Comparison of ENCODE assay signal across 8 cellular contexts in genomic region chr9:84397151-84397728, GRCh38. TPM values are rescaled to one million over a fixed set of nuclear protein-coding genes. Genes with fewer than 3 reads are reported as not detected.
A peak's percentile ranks its signal among the peaks of the same experiment; 100 is the strongest.
DNase-seq lines count a peak whose midpoint lies in the region; ATAC-seq and TF ChIP-seq lines count a peak whose summit lies in the region.

No MANE protein-coding gene starts in this region.

- H3K4me3 ChIP-seq in AG04450 (ENCODE audit: low read depth, low read length): no peak overlapping the region
- H3K4me3 ChIP-seq in mucosa of descending colon: no peak overlapping the region

- H3K9me3 ChIP-seq in AG04450 (ENCODE audit: control insufficient read depth, insufficient read depth, low read length): no peaks in the 10 kb centered on the region; the same call in 1 of the 2 replicates
- H3K9me3 ChIP-seq in mucosa of descending colon: no peaks in the 10 kb centered on the region

- H3K27ac ChIP-seq in AG04450 (ENCODE audit: low read depth, low read length): no peak overlapping the region

- peak; percentile 86 for ATAC-seq in GM18867 (IDR thresholded peaks at IDR 0.05; ENCODE audit: unreplicated experiment)
- ATAC-seq in HG03378 (IDR thresholded peaks at IDR 0.05; ENCODE audit: unreplicated experiment): peak; percentile 77
- ATAC-seq in mucosa of descending colon: peak; percentile 91

- POLR2A ChIA-PET in AG04450 (lab: Yijun Ruan, JAX): no interaction called here

- intact Hi-C loops in mucosa of descending colon (cut with DNase I, micrococcal nuclease): loop anchor here (5.0 to 10.0 kb wide), 4 partner anchors 748 to 1208 kb away; no protein-coding TSS in a partner anchor

- TF ChIP-seq CTCF in AG04450 (IDR thresholded peaks at IDR 0.05; ENCODE audit: low read depth, low read length) (peak; percentile 90), mucosa of descending colon (IDR thresholded peaks at IDR 0.05) (peak; percentile 84)

- CTCF ChIA-PET in AG04450 (lab: Charles Lee): interaction anchor here (0.5 to 6.2 kb wide), 24 partner anchors 9 to 1342 kb away, joined by 3 to 141 read pairs (median 4); no protein-coding TSS in a partner anchor

- no peaks in the 10 kb centered on the region for H3K27me3 ChIP-seq in AG04450 (ENCODE audit: control insufficient read depth, insufficient read depth, low read length)

- no peaks in the 10 kb centered on the region for H3K36me3 ChIP-seq in mucosa of descending colon (ENCODE audit: low read depth)

- H3K4me1 ChIP-seq in mucosa of descending colon (ENCODE audit: low read depth): no peaks in the 10 kb centered on the region

- DNase-seq in AG04450 (ENCODE audit: low read depth, low spot score): peak; percentile 38
- DNase-seq in NCI-H82 treated with DMSO at 0.1 percent for 48 hours (lab: John Stamatoyannopoulos, UW; ENCODE audit: unreplicated experiment): peak; percentile 55
- DNase-seq in activated CD8-positive, alpha-beta memory T cell treated with anti-CD3 and anti-CD28 coated beads for 48 hours (ENCODE audit: low read depth in 2 of 3, low spot score in 2 of 3): peak in 2 of 3 experiments; percentile 12 to 33
- peak; percentile 69 for DNase-seq in epidermal melanocyte (ENCODE audit: insufficient read length, low spot score)
- peak in 2 of 3 donors; percentile 70 to 76 for DNase-seq in mucosa of descending colon
- DNase-seq in stimulated activated CD8-positive, alpha-beta memory T cell treated with anti-CD3 and anti-CD28 coated beads, Interleukin-4, amount 100 ng/mL, for 24 hours (ENCODE audit: low read depth): peak; percentile 44

RNA-seq across cellular contexts. Expression of gene SLC28A3, which starts 56.7 kb away (rescaled TPM):
- 0.73 and 0.74 TPM in 2 replicates for polyA plus RNA-seq in AG04450 (2011; rRNA removed)
- 0.41 and 0.56 TPM in 2 replicates for polyA minus RNA-seq in AG04450 (2011; rRNA and poly(A)+ RNA removed)
- 1 to 10 TPM in 1 of 3 donors, under 1 TPM in 2; 0.35 to 7.2 (median 0.41) TPM for total RNA-seq in mucosa of descending colon

Comparison
In these comparisons a context has a peak if more than half of its experiments do, and no peak if none do; other contexts are left out.
1. DNase-seq: peak in every context shown above with its lines; median percentile 73 in mucosa of descending colon; 69 in epidermal melanocyte; 55 in NCI-H82 treated with DMSO at 0.1 percent for 48 hours; 44 in stimulated activated CD8-positive, alpha-beta memory T cell treated with anti-CD3 and anti-CD28 coated beads, Interleukin-4, amount 100 ng/mL, for 24 hours; 38 in AG04450; 22 in activated CD8-positive, alpha-beta memory T cell treated with anti-CD3 and anti-CD28 coated beads for 48 hours.